22 cellular contexts compared by ENCODE assay signal in the genomic region with DNA sequence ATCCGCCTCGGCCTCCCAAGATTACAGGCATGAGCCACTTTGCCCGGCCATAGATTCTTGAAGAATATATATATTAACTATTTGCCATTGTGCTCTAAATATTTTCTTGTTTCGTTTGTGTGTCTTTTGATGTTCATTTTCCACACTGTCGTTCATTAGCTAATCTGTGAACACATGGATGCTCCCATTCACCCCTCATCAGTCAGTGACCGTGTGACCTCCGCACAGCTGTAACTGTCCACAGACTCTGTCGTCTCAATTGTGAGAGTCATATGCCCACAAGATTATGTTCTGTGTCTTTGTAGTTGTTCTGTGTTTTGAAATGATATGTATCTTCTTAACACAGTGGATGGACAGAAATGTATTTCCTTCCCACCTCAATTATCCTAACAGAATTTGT. TPM values are rescaled to one million over a fixed set of nuclear protein-coding genes. Genes with fewer than 3 reads are reported as not detected.
A peak's percentile ranks its signal among the peaks of the same experiment; 100 is the strongest.
DNase-seq lines count a peak whose midpoint lies in the region; ATAC-seq and TF ChIP-seq lines count a peak whose summit lies in the region.
"Had no signal": no experiment of that assay in that cellular context is flagged by ENCODE, and none has a peak within 500 bp of the region (broad histone marks: within the 10 kb centered on the region; RNA-seq: fewer than 3 reads in every experiment).

No MANE protein-coding gene starts in this region.

- H3K9ac ChIP-seq in neural progenitor cell = no peak overlapping the region

- no peak for TF ChIP-seq EP300 in stomach (IDR thresholded peaks at IDR 0.05)

- H2AFZ ChIP-seq in neural progenitor cell (replicated peaks) = no peak overlapping the region

- no peaks in the 10 kb centered on the region for H3K36me3 Mint-ChIP-seq in neural progenitor cell
- H3K36me3 Mint-ChIP-seq: activated naive CD4-positive, alpha-beta T cell treated with anti-CD3 and anti-CD28 coated beads, Interleukin-2, amount 50 U/mL, for 72 hours; CD8-positive, alpha-beta T cell; natural killer cell treated with Interleukin-12 subunit alpha and Interleukin-12 subunit beta and Interleukin-15 and Interleukin-18, amount 100 ng/mL, for 72 hours had no signal

- no peaks in the 10 kb centered on the region for H3K9me3 Mint-ChIP-seq in neural progenitor cell
- H3K9me3 Mint-ChIP-seq: activated naive CD4-positive, alpha-beta T cell treated with anti-CD3 and anti-CD28 coated beads, Interleukin-2, amount 50 U/mL, for 72 hours; activated T-helper 1 cell treated with anti-CD3 and anti-CD28 coated beads, Interleukin-12 subunit alpha, Interleukin-12 subunit beta, Interleukin-2, Interleukin-4 antibody, amounts not matched to agents 30 ng/mL and 10 ng/mL and 1 ng/mL, durations not matched to agents 14 hours and 24 hours and 36 hours; CD8-positive, alpha-beta T cell; natural killer cell treated with Interleukin-12 subunit alpha and Interleukin-12 subunit beta and Interleukin-15 and Interleukin-18, amount 100 ng/mL, for 72 hours had no signal

- DNase-seq in RWPE2 (ENCODE audit: low spot score) (no peak), ecto neural progenitor cell (ENCODE audit: low spot score) (peak; percentile 15), neural progenitor cell (ENCODE audit: low spot score) (peak; percentile 35), stomach (no peak), NCI-H526 treated with DMSO at 0.1 percent for 48 hours (lab: John Stamatoyannopoulos, UW) (no peak)
- DNase-seq: CD8-positive, alpha-beta T cell; GF-D8; KBM-7; kidney glomerular epithelial cell; NCI-H1694; NCI-H774; OCI-M1; stimulated activated CD4-positive, alpha-beta T cell treated with anti-CD3 and anti-CD28 coated beads, Interleukin-15, amount 100 ng/mL, for 24 hours; T-helper 1 cell had no signal

- ATAC-seq in RWPE2 (ENCODE audit: low read depth) = no peak
- no peak for ATAC-seq in HG03442 (IDR thresholded peaks at IDR 0.05; ENCODE audit: unreplicated experiment)
- no peak for ATAC-seq in GM18511 (IDR thresholded peaks at IDR 0.05; ENCODE audit: unreplicated experiment)
- ATAC-seq in GM21717 (IDR thresholded peaks at IDR 0.05; ENCODE audit: unreplicated experiment) = no peak
- ATAC-seq: activated naive CD4-positive, alpha-beta T cell treated with anti-CD3 and anti-CD28 coated beads, Interleukin-2, amount 50 U/mL, for 72 hours; CD8-positive, alpha-beta T cell; natural killer cell treated with Interleukin-12 subunit alpha and Interleukin-12 subunit beta and Interleukin-15 and Interleukin-18, amount 100 ng/mL, for 72 hours had no signal

- no peak for TF ChIP-seq CTCF in RWPE2 (IDR thresholded peaks at IDR 0.05; ENCODE audit: poor library complexity, severe bottlenecking)
- TF ChIP-seq CTCF in neural progenitor cell (IDR thresholded peaks at IDR 0.05) = no peak
- no peak for TF ChIP-seq CTCF in stomach (IDR thresholded peaks at IDR 0.05)

- intact Hi-C loops in stomach (cut with DNase I; ENCODE audit: low total_unique reads) = no loop called here

- no peaks in the 10 kb centered on the region for H3K9me3 ChIP-seq in RWPE2 (ENCODE audit: severe bottlenecking)
- H3K9me3 ChIP-seq in neural progenitor cell (ENCODE audit: low read depth) = no peaks in the 10 kb centered on the region
- H3K9me3 ChIP-seq in stomach = no peaks in the 10 kb centered on the region
- H3K9me3 ChIP-seq: prostate gland had no signal

- no peaks in the 10 kb centered on the region for H3K79me2 ChIP-seq in neural progenitor cell (ENCODE audit: low read depth)

- H3K4me3 Mint-ChIP-seq in neural progenitor cell = no peak overlapping the region
- H3K4me3 Mint-ChIP-seq: activated T-helper 1 cell treated with anti-CD3 and anti-CD28 coated beads, Interleukin-12 subunit alpha, Interleukin-12 subunit beta, Interleukin-2, Interleukin-4 antibody, amounts not matched to agents 30 ng/mL and 10 ng/mL and 1 ng/mL, durations not matched to agents 14 hours and 24 hours and 36 hours; CD8-positive, alpha-beta T cell; natural killer cell treated with Interleukin-12 subunit alpha and Interleukin-12 subunit beta and Interleukin-15 and Interleukin-18, amount 100 ng/mL, for 72 hours had no signal

- H3K27ac ChIP-seq in RWPE2 (ENCODE audit: poor library complexity, severe bottlenecking) = peak overlapping the region; percentile 26
- no peak overlapping the region for H3K27ac ChIP-seq in neural progenitor cell
- peak overlapping the region in 4 of 5 donors; percentile 47 to 94 (median 78) for H3K27ac ChIP-seq in stomach
- H3K27ac ChIP-seq: brain microvascular endothelial cell had no signal

- H3K4me3 ChIP-seq in RWPE2 (ENCODE audit: severe bottlenecking) = no peak overlapping the region
- no peak overlapping the region for H3K4me3 ChIP-seq in neural progenitor cell
- no peak overlapping the region for H3K4me3 ChIP-seq in stomach
- H3K4me3 ChIP-seq: prostate gland had no signal

- H3F3A ChIP-seq in neural progenitor cell (ENCODE audit: low read depth) = no peaks in the 10 kb centered on the region

- no peak for TF ChIP-seq POLR2A in stomach (IDR thresholded peaks at IDR 0.05)

- no peaks in the 10 kb centered on the region for H4K20me1 ChIP-seq in neural progenitor cell (ENCODE audit: low read depth)

- H3K36me3 ChIP-seq in RWPE2 (ENCODE audit: low read depth) (no peaks in the 10 kb centered on the region), neural progenitor cell (no peaks in the 10 kb centered on the region), stomach (no peaks in the 10 kb centered on the region)
- H3K36me3 ChIP-seq: brain microvascular endothelial cell, prostate gland had no signal

- H3K4me1 Mint-ChIP-seq in neural progenitor cell = peaks cover 19% of the 10 kb centered on the region

- WGBS in stomach, 5 donors = 87 to 94% (median 89%) methylated on average over 8 of the region's 8 CpGs

- H3K4me1 ChIP-seq in RWPE2 (ENCODE audit: insufficient read depth, poor library complexity, severe bottlenecking) (peaks cover 8% of the 10 kb centered on the region), neural progenitor cell (no peaks in the 10 kb centered on the region), stomach (peaks cover 3 to 60% (median 35%) of the 10 kb centered on the region in 4 donors)
- H3K4me1 ChIP-seq: prostate gland had no signal

- H3K27me3 ChIP-seq in RWPE2 (ENCODE audit: insufficient read depth, poor library complexity, severe bottlenecking) (no peaks in the 10 kb centered on the region), neural progenitor cell (no peaks in the 10 kb centered on the region), stomach (no peaks in the 10 kb centered on the region)
- H3K27me3 ChIP-seq: brain microvascular endothelial cell had no signal

- H3K27me3 Mint-ChIP-seq in neural progenitor cell (ENCODE audit: insufficient read depth, low read depth) = peaks cover 6% of the 10 kb centered on the region
- H3K27me3 Mint-ChIP-seq: natural killer cell treated with Interleukin-12 subunit alpha and Interleukin-12 subunit beta and Interleukin-15 and Interleukin-18, amount 100 ng/mL, for 72 hours had no signal

- H3K27ac Mint-ChIP-seq in neural progenitor cell = no peak overlapping the region
- H3K27ac Mint-ChIP-seq: activated naive CD4-positive, alpha-beta T cell treated with anti-CD3 and anti-CD28 coated beads, Interleukin-2, amount 50 U/mL, for 72 hours; activated T-helper 1 cell treated with anti-CD3 and anti-CD28 coated beads, Interleukin-12 subunit alpha, Interleukin-12 subunit beta, Interleukin-2, Interleukin-4 antibody, amounts not matched to agents 30 ng/mL and 10 ng/mL and 1 ng/mL, durations not matched to agents 14 hours and 24 hours and 36 hours; CD8-positive, alpha-beta T cell had no signal

- H3K4me2 ChIP-seq in neural progenitor cell = no peak overlapping the region

RNA-seq across cellular contexts. Expression of gene RAMP1, which starts 29.6 kb away (rescaled TPM):
- total RNA-seq in neural progenitor cell (ENCODE audit: low replicate concordance) (not detected in 2 replicates), stomach (100 to 1,000 TPM in 1 of 5 donors, 10 to 100 TPM in 3, under 1 TPM in 1; 0.87 to 113 (median 31.4) TPM)
- polyA plus RNA-seq in stomach = 100 to 1,000 TPM in 1 of 3 donors, 10 to 100 TPM in 2; 14.1 to 101 (median 32.3) TPM
- total RNA-seq: CD8-positive, alpha-beta T cell had no signal

Comparison
In these comparisons a context has a peak if more than half of its experiments do, and no peak if none do; other contexts are left out.
1. DNase-seq: peak in ecto neural progenitor cell (single experiment) and neural progenitor cell (single experiment); none in RWPE2 (single experiment), stomach (single experiment) and NCI-H526 treated with DMSO at 0.1 percent for 48 hours (single experiment).